In genomic region chr2:124883595-124883994, GRCh38 we compare ENCODE assay signal across 40 cellular contexts.
"Had no signal": no experiment of that assay in that cellular context is flagged by ENCODE, and none has a peak within 500 bp of the region (broad histone marks: within the 10 kb centered on the region; RNA-seq: fewer than 3 reads in every experiment).

No MANE protein-coding gene starts in this region.

- H3K4me3 Mint-ChIP-seq: activated naive CD4-positive, alpha-beta T cell treated with anti-CD3 and anti-CD28 coated beads for 36 hours; activated naive CD4-positive, alpha-beta T cell treated with anti-CD3 and anti-CD28 coated beads, Interleukin-2, amount 10 ng/mL, durations not matched to agents 7 days and 5 days; activated naive CD4-positive, alpha-beta T cell treated with anti-CD3 and anti-CD28 coated beads, Interleukin-2, amount 50 U/mL, for 24 hours; activated naive CD8-positive, alpha-beta T cell; activated naive CD8-positive, alpha-beta T cell treated with anti-CD3 and anti-CD28 coated beads for 36 hours; activated naive CD8-positive, alpha-beta T cell treated with anti-CD3 and anti-CD28 coated beads, Interleukin-2, amount 10 ng/mL, durations not matched to agents 7 days and 5 days; activated naive CD8-positive, alpha-beta T cell treated with anti-CD3 and anti-CD28 coated beads, Interleukin-2, amount 50 U/mL, for 24 hours; activated T-cell treated with anti-CD3 and anti-CD28 coated beads, Interleukin-2, amount 50 U/mL, for 24 hours; activated T-cell treated with anti-CD3 and anti-CD28 coated beads, Interleukin-2, amount 50 U/mL, for 4 hours; activated T-cell treated with anti-CD3 and anti-CD28 coated beads, Interleukin-2, amount 50 U/mL, for 72 hours; activated T-helper 1 cell treated with anti-CD3 and anti-CD28 coated beads, Interleukin-12 subunit alpha, Interleukin-12 subunit beta, Interleukin-2, Interleukin-4 antibody, amounts not matched to agents 30 ng/mL and 10 ng/mL and 1 ng/mL, durations not matched to agents 14 hours and 24 hours and 36 hours; activated T-helper 17 cell treated with anti-CD3 and anti-CD28 coated beads, Interleukin-2, amount 50 U/mL, for 72 hours; brain; central memory CD8-positive, alpha-beta T cell had no signal

- H3K9me3 Mint-ChIP-seq: brain had no signal

- H3K9me3 ChIP-seq: adrenal gland, ascending aorta, body of pancreas, breast epithelium had no signal

- H3K4me1 ChIP-seq: adrenal gland, ascending aorta, breast epithelium had no signal

- H3K27me3 Mint-ChIP-seq: activated naive CD4-positive, alpha-beta T cell treated with anti-CD3 and anti-CD28 coated beads, Interleukin-2, amount 10 ng/mL, durations not matched to agents 7 days and 5 days; activated naive CD4-positive, alpha-beta T cell treated with anti-CD3 and anti-CD28 coated beads, Interleukin-2, amount 50 U/mL, for 24 hours; activated naive CD8-positive, alpha-beta T cell; activated naive CD8-positive, alpha-beta T cell treated with anti-CD3 and anti-CD28 coated beads for 36 hours; activated naive CD8-positive, alpha-beta T cell treated with anti-CD3 and anti-CD28 coated beads, Interleukin-2, amount 10 ng/mL, durations not matched to agents 7 days and 5 days; activated naive CD8-positive, alpha-beta T cell treated with anti-CD3 and anti-CD28 coated beads, Interleukin-2, amount 50 U/mL, for 24 hours; activated T-cell treated with anti-CD3 and anti-CD28 coated beads, Interleukin-2, amount 50 U/mL, for 24 hours; activated T-helper 17 cell treated with anti-CD3 and anti-CD28 coated beads, Interleukin-2, amount 50 U/mL, for 72 hours; central memory CD8-positive, alpha-beta T cell had no signal

- H3K4me3 ChIP-seq: adrenal gland, ascending aorta, body of pancreas, breast epithelium, cardiac muscle cell had no signal

- ATAC-seq: activated naive CD4-positive, alpha-beta T cell treated with anti-CD3 and anti-CD28 coated beads, Interleukin-2, amount 50 U/mL, for 72 hours; activated naive CD8-positive, alpha-beta T cell treated with anti-CD3 and anti-CD28 coated beads, Interleukin-2, amount 50 U/mL, for 24 hours; activated T-cell treated with anti-CD3 and anti-CD28 coated beads, Interleukin-2, amount 50 U/mL, for 4 hours; activated T-cell treated with anti-CD3 and anti-CD28 coated beads, Interleukin-2, amount 50 U/mL, for 72 hours; activated T-helper 17 cell treated with anti-CD3 and anti-CD28 coated beads, Interleukin-2, amount 50 U/mL, for 72 hours; body of pancreas had no signal

- FAIRE-seq: astrocyte, bronchial epithelial cell had no signal

- H3K27ac ChIP-seq: adrenal gland, ascending aorta, body of pancreas, brain microvascular endothelial cell, breast epithelium had no signal

- H3K27me3 ChIP-seq: adrenal gland, ascending aorta, body of pancreas, brain microvascular endothelial cell, breast epithelium, cardiac muscle cell had no signal

- H3K4me1 Mint-ChIP-seq: activated naive CD4-positive, alpha-beta T cell treated with anti-CD3 and anti-CD28 coated beads, Interleukin-2, amount 10 ng/mL, durations not matched to agents 7 days and 5 days; activated naive CD4-positive, alpha-beta T cell treated with anti-CD3 and anti-CD28 coated beads, Interleukin-2, amount 50 U/mL, for 24 hours; activated naive CD8-positive, alpha-beta T cell treated with anti-CD3 and anti-CD28 coated beads for 36 hours; activated naive CD8-positive, alpha-beta T cell treated with anti-CD3 and anti-CD28 coated beads, Interleukin-2, amount 10 ng/mL, durations not matched to agents 7 days and 5 days; activated naive CD8-positive, alpha-beta T cell treated with anti-CD3 and anti-CD28 coated beads, Interleukin-2, amount 50 U/mL, for 24 hours; activated T-helper 17 cell treated with anti-CD3 and anti-CD28 coated beads, Interleukin-2, amount 50 U/mL, for 72 hours; brain; central memory CD8-positive, alpha-beta T cell had no signal

- H3K36me3 Mint-ChIP-seq: activated naive CD4-positive, alpha-beta T cell treated with anti-CD3 and anti-CD28 coated beads, Interleukin-2, amount 10 ng/mL, durations not matched to agents 7 days and 5 days; activated naive CD4-positive, alpha-beta T cell treated with anti-CD3 and anti-CD28 coated beads, Interleukin-2, amount 50 U/mL, for 24 hours; activated naive CD4-positive, alpha-beta T cell treated with anti-CD3 and anti-CD28 coated beads, Interleukin-2, amount 50 U/mL, for 72 hours; activated naive CD8-positive, alpha-beta T cell; activated naive CD8-positive, alpha-beta T cell treated with anti-CD3 and anti-CD28 coated beads for 36 hours; activated naive CD8-positive, alpha-beta T cell treated with anti-CD3 and anti-CD28 coated beads, Interleukin-2, amount 10 ng/mL, durations not matched to agents 7 days and 5 days; brain had no signal

- H3K36me3 ChIP-seq: adrenal gland, ascending aorta, brain microvascular endothelial cell, breast epithelium, cardiac muscle cell had no signal

- H3K27ac Mint-ChIP-seq: activated naive CD4-positive, alpha-beta T cell treated with anti-CD3 and anti-CD28 coated beads for 36 hours; activated naive CD4-positive, alpha-beta T cell treated with anti-CD3 and anti-CD28 coated beads, Interleukin-2, amount 10 ng/mL, durations not matched to agents 7 days and 5 days; activated naive CD4-positive, alpha-beta T cell treated with anti-CD3 and anti-CD28 coated beads, Interleukin-2, amount 50 U/mL, for 24 hours; activated naive CD4-positive, alpha-beta T cell treated with anti-CD3 and anti-CD28 coated beads, Interleukin-2, amount 50 U/mL, for 72 hours; activated naive CD8-positive, alpha-beta T cell; activated naive CD8-positive, alpha-beta T cell treated with anti-CD3 and anti-CD28 coated beads for 36 hours; activated naive CD8-positive, alpha-beta T cell treated with anti-CD3 and anti-CD28 coated beads, Interleukin-2, amount 10 ng/mL, durations not matched to agents 7 days and 5 days; activated naive CD8-positive, alpha-beta T cell treated with anti-CD3 and anti-CD28 coated beads, Interleukin-2, amount 50 U/mL, for 24 hours; activated T-cell treated with anti-CD3 and anti-CD28 coated beads, Interleukin-2, amount 50 U/mL, for 24 hours; activated T-cell treated with anti-CD3 and anti-CD28 coated beads, Interleukin-2, amount 50 U/mL, for 72 hours; activated T-helper 1 cell treated with anti-CD3 and anti-CD28 coated beads, Interleukin-12 subunit alpha, Interleukin-12 subunit beta, Interleukin-2, Interleukin-4 antibody, amounts not matched to agents 30 ng/mL and 10 ng/mL and 1 ng/mL, durations not matched to agents 14 hours and 24 hours and 36 hours; activated T-helper 17 cell treated with anti-CD3 and anti-CD28 coated beads, Interleukin-2, amount 50 U/mL, for 72 hours; activated T-helper 2 cell treated with anti-CD3 and anti-CD28 coated beads, Interferon-gamma antibody, Interleukin-2, Interleukin-4, amounts not matched to agents 10 μg/mL and 5 μg/mL and 100 μg/mL, durations not matched to agents 14 hours and 24 hours and 36 hours; brain had no signal

- DNase-seq: activated effector memory CD4-positive, alpha-beta T cell treated with anti-CD3 and anti-CD28 coated beads, Interleukin-2, amount 50 U/mL, for 16 hours; activated effector memory CD4-positive, alpha-beta T cell treated with Interleukin-2 at 50 U/mL for 16 hours; activated gamma-delta T cell; activated gamma-delta T cell treated with Interleukin-2 at 50 U/mL for 16 hours; activated naive CD4-positive, alpha-beta T cell; activated naive CD4-positive, alpha-beta T cell treated with anti-CD3 and anti-CD28 coated beads for 36 hours; activated naive CD4-positive, alpha-beta T cell treated with anti-CD3 and anti-CD28 coated beads, Interleukin-2, amount 10 ng/mL, durations not matched to agents 7 days and 5 days; activated naive CD4-positive, alpha-beta T cell treated with anti-CD3 and anti-CD28 coated beads, Interleukin-2, amount 50 U/mL, for 16 hours; activated naive CD4-positive, alpha-beta T cell treated with Interleukin-2 at 50 U/mL for 16 hours; activated naive CD8-positive, alpha-beta T cell treated with anti-CD3 and anti-CD28 coated beads for 36 hours; activated naive CD8-positive, alpha-beta T cell treated with anti-CD3 and anti-CD28 coated beads, Interleukin-2, amount 10 ng/mL, durations not matched to agents 7 days and 5 days; activated naive CD8-positive, alpha-beta T cell treated with anti-CD3 and anti-CD28 coated beads, Interleukin-2, amount 50 U/mL, for 24 hours; activated T-cell treated with anti-CD3 and anti-CD28 coated beads for 4 hours; activated T-cell treated with anti-CD3 and anti-CD28 coated beads, Interleukin-2, amount 50 U/mL, for 1 hour; activated T-cell treated with anti-CD3 and anti-CD28 coated beads, Interleukin-2, amount 50 U/mL, for 24 hours; activated T-cell treated with anti-CD3 and anti-CD28 coated beads, Interleukin-2, amount 50 U/mL, for 4 hours; activated T-cell treated with anti-CD3 and anti-CD28 coated beads, Interleukin-2, amount 50 U/mL, for 48 hours; activated T-cell treated with anti-CD3 and anti-CD28 coated beads, Interleukin-2, amount 50 U/mL, for 72 hours; adrenal gland; amygdala; anterior cingulate cortex; aorta; body of pancreas; brain microvascular endothelial cell; caudate nucleus; central memory CD4-positive, alpha-beta T cell; cerebellar nuclear complex had no signal
